ENCODE assay signal across 18 cellular contexts in the genomic region with DNA sequence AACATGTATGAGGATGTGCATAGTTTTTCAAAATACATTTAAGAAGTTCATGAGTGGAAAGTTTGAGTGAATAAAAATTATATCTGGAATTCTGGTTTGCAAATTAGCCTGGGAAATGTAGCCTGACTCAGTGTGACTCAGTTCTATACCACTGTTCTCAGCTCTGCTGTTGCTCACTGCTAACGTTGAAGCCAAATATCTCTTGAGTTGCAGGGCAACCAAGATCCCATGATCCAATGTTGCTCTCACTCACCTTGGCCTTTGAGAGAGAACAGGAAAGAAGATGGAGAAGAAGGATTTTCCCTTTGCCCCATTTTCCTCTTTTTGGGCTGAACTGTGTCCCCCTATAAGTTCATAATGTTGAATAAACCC. TPM values are rescaled to one million over a fixed set of nuclear protein-coding genes. Genes with fewer than 3 reads are reported as not detected.
A peak's percentile ranks its signal among the peaks of the same experiment; 100 is the strongest.
DNase-seq lines count a peak whose midpoint lies in the region; ATAC-seq and TF ChIP-seq lines count a peak whose summit lies in the region.
"Had no signal": no experiment of that assay in that cellular context is flagged by ENCODE, and none has a peak within 500 bp of the region (broad histone marks: within the 10 kb centered on the region; RNA-seq: fewer than 3 reads in every experiment).

No MANE protein-coding gene starts in this region.

- in situ Hi-C loops in gastrocnemius medialis (cut with MboI; ENCODE audit: low sequenced_read_pairs in 4 of 4) = loop anchor here (10.0 to 25.0 kb wide), 3 partner anchors 52 to 104 kb away; no protein-coding TSS in a partner anchor

- peak overlapping the region; percentile 7 for H3K27ac ChIP-seq in foreskin keratinocyte
- no peak overlapping the region for H3K27ac ChIP-seq in gastrocnemius medialis
- H3K27ac ChIP-seq: SK-N-MC had no signal

- intact Hi-C loops in gastrocnemius medialis (cut with DNase I; ENCODE audit: low total_unique reads) = no loop called here

- peak; percentile 68 for DNase-seq in AG08395 (ENCODE audit: low spot score)
- DNase-seq in HCEC 1CT = peak; percentile 72
- DNase-seq in amniotic epithelial cell (ENCODE audit: low read depth) = peak; percentile 69
- DNase-seq in foreskin keratinocyte = peak; percentile 69 to 86
- DNase-seq in middle frontal gyrus (ENCODE audit: extremely low spot score, low spot score) = no peak
- no peak for DNase-seq in gastrocnemius medialis
- DNase-seq in NCI-H524 treated with DMSO at 0.1 percent for 48 hours (lab: John Stamatoyannopoulos, UW) = no peak
- no peak for DNase-seq in anterior cingulate cortex (lab: John Stamatoyannopoulos, UW)
- DNase-seq: activated CD4-positive, alpha-beta T cell treated with anti-CD3 and anti-CD28 coated beads, Interleukin-2, amount 10 ng/mL, durations not matched to agents 7 days and 5 days; activated T-cell treated with anti-CD3 and anti-CD28 coated beads, Interleukin-2, amount 50 U/mL, for 1 hour; erythroblast; hippocampal formation; NCI-H146; NCI-H446 treated with DMSO at 0.1 percent for 48 hours; stimulated activated naive CD4-positive, alpha-beta T cell treated with Interleukin-2 at 50 U/mL for 16 hours had no signal

- TF ChIP-seq CTCF in foreskin keratinocyte (conservative IDR thresholded peaks at IDR 0.05) (no peak), gastrocnemius medialis (IDR thresholded peaks at IDR 0.05 in 4 of 5, conservative IDR thresholded peaks at IDR 0.05 in 1 of 5) (no peak)

- peak; percentile 89 for ATAC-seq in foreskin keratinocyte
- ATAC-seq in gastrocnemius medialis = no peak

- no peak overlapping the region for H3K4me3 ChIP-seq in gastrocnemius medialis
- H3K4me3 ChIP-seq: SK-N-MC, smooth muscle cell had no signal

- peaks cover 24% of the 10 kb centered on the region for H3K27me3 ChIP-seq in foreskin keratinocyte
- H3K27me3 ChIP-seq in gastrocnemius medialis = no peaks in the 10 kb centered on the region

- no peak for TF ChIP-seq POLR2A in gastrocnemius medialis (IDR thresholded peaks at IDR 0.05)

- H3K36me3 ChIP-seq in gastrocnemius medialis = no peaks in the 10 kb centered on the region

- H3K4me1 ChIP-seq in foreskin keratinocyte (peaks cover 8% of the 10 kb centered on the region), gastrocnemius medialis (peaks cover 5 to 9% of the 10 kb centered on the region in 2 donors)

- H3K9me3 ChIP-seq in gastrocnemius medialis = no peaks in the 10 kb centered on the region

RNA-seq across cellular contexts. Expression of a gene that starts 28.9 kb away (rescaled TPM):
- 33.9 and 44.1 TPM in 2 replicates for total RNA-seq in foreskin keratinocyte
- polyA plus RNA-seq in foreskin keratinocyte = 71.1 and 76.9 TPM in 2 replicates
- 10 to 100 TPM in 1 of 4 donors, 1 to 10 TPM in 3; 1.4 to 11.3 (median 6.1) TPM for total RNA-seq in gastrocnemius medialis
- total RNA-seq: smooth muscle cell had no signal

RNA-seq across cellular contexts. Expression of a gene that starts 29.4 kb away (rescaled TPM):
- total RNA-seq in foreskin keratinocyte = 77.4 and 79.2 TPM in 2 replicates
- 68.0 and 75.5 TPM in 2 replicates for polyA plus RNA-seq in foreskin keratinocyte
- 10 to 100 TPM; 13.2 to 26.7 (median 19.0) TPM for total RNA-seq in gastrocnemius medialis

RNA-seq across cellular contexts. Expression of a gene that starts 39.0 kb away (rescaled TPM):
- total RNA-seq in foreskin keratinocyte (88.1 and 89.7 TPM in 2 replicates), gastrocnemius medialis (10 to 100 TPM in 2 of 4 donors, 1 to 10 TPM in 2; 7.0 to 20.2 (median 9.2) TPM)
- 119 and 125 TPM in 2 replicates for polyA plus RNA-seq in foreskin keratinocyte

RNA-seq across cellular contexts. Expression of a gene that starts 44.3 kb away (rescaled TPM):
- 52.8 and 67.4 TPM in 2 replicates for total RNA-seq in foreskin keratinocyte
- 52.7 and 64.8 TPM in 2 replicates for polyA plus RNA-seq in foreskin keratinocyte
- 1 to 10 TPM; 2.5 to 7.1 (median 4.1) TPM for total RNA-seq in gastrocnemius medialis

RNA-seq across cellular contexts. Expression of a gene that starts 58.0 kb away (rescaled TPM):
- total RNA-seq in foreskin keratinocyte (0.92 TPM in 1 of 2 replicates, not detected in the other), gastrocnemius medialis (1 to 10 TPM; 4.3 to 8.1 (median 5.6) TPM)
- polyA plus RNA-seq in foreskin keratinocyte = 0.90 TPM in 1 of 2 replicates, not detected in the other
- total RNA-seq: osteocyte, smooth muscle cell had no signal
- polyA plus RNA-seq: smooth muscle cell had no signal

Comparison
In these comparisons a context has a peak if more than half of its experiments do, and no peak if none do; other contexts are left out.
1. DNase-seq: peak in AG08395 (single experiment), HCEC 1CT (single experiment), amniotic epithelial cell (single experiment) and foreskin keratinocyte (2 of 2); none in middle frontal gyrus (single experiment), gastrocnemius medialis (0 of 2), NCI-H524 treated with DMSO at 0.1 percent for 48 hours (single experiment) and anterior cingulate cortex (0 of 58).